In genomic region chr22:22696104-22696503, GRCh38 we compare ENCODE assay signal across 39 cellular contexts. TPM values are rescaled to one million over a fixed set of nuclear protein-coding genes. Genes with fewer than 3 reads are reported as not detected.
"Had no signal": no experiment of that assay in that cellular context is flagged by ENCODE, and none has a peak within 500 bp of the region (broad histone marks: within the 10 kb centered on the region; RNA-seq: fewer than 3 reads in every experiment).

No MANE protein-coding gene starts in this region.

- H3K27ac Mint-ChIP-seq: activated CD4-positive, alpha-beta memory T cell treated with anti-CD3 and anti-CD28 coated beads for 36 hours; activated CD4-positive, alpha-beta T cell treated with anti-CD3 and anti-CD28 coated beads for 36 hours; activated CD4-positive, alpha-beta T cell treated with anti-CD3 and anti-CD28 coated beads, Interleukin-2, amount 10 ng/mL, durations not matched to agents 24 days and 14 days; activated CD8-positive, alpha-beta memory T cell treated with anti-CD3 and anti-CD28 coated beads, Interleukin-2, amount 10 ng/mL, durations not matched to agents 7 days and 5 days; activated CD8-positive, alpha-beta T cell treated with anti-CD3 and anti-CD28 coated beads, Interleukin-2, amount 10 ng/mL, durations not matched to agents 7 days and 5 days; activated naive CD4-positive, alpha-beta T cell treated with anti-CD3 and anti-CD28 coated beads for 36 hours; activated naive CD4-positive, alpha-beta T cell treated with anti-CD3 and anti-CD28 coated beads, Interleukin-2, amount 50 U/mL, for 24 hours; activated naive CD8-positive, alpha-beta T cell treated with anti-CD3 and anti-CD28 coated beads for 36 hours; activated naive CD8-positive, alpha-beta T cell treated with anti-CD3 and anti-CD28 coated beads, Interleukin-2, amount 50 U/mL, for 24 hours; T-helper 17 cell; T-helper 2 cell treated with Interferon-gamma antibody and Interleukin-4, amounts not matched to agents 5 μg/mL and 100 μg/mL, for 36 hours had no signal

- H3K36me3 ChIP-seq: adrenal gland, colonic mucosa, esophagus squamous epithelium, gastroesophageal sphincter, heart right ventricle, WERI-Rb-1 had no signal

- DNase-seq: activated CD4-positive, alpha-beta memory T cell treated with anti-CD3 and anti-CD28 coated beads for 36 hours; activated CD4-positive, alpha-beta T cell treated with anti-CD3 and anti-CD28 coated beads for 36 hours; activated CD4-positive, alpha-beta T cell treated with anti-CD3 and anti-CD28 coated beads, Interleukin-2, amount 10 ng/mL, durations not matched to agents 24 days and 14 days; activated CD4-positive, CD25-positive, alpha-beta regulatory T cell; activated CD4-positive, CD25-positive, alpha-beta regulatory T cell treated with anti-CD3 and anti-CD28 coated beads, Interleukin-2, amount 50 U/mL, for 72 hours; activated CD8-positive, alpha-beta memory T cell treated with anti-CD3 and anti-CD28 coated beads, Interleukin-2, amount 10 ng/mL, durations not matched to agents 7 days and 5 days; activated CD8-positive, alpha-beta memory T cell treated with anti-CD3 and anti-CD28 coated beads, Interleukin-2, amount 50 U/mL, for 4 hours; activated CD8-positive, alpha-beta T cell treated with anti-CD3 and anti-CD28 coated beads, Interleukin-2, amount 10 ng/mL, durations not matched to agents 7 days and 5 days; activated naive CD4-positive, alpha-beta T cell treated with anti-CD3 and anti-CD28 coated beads for 36 hours; activated naive CD8-positive, alpha-beta T cell treated with anti-CD3 and anti-CD28 coated beads for 36 hours; activated naive CD8-positive, alpha-beta T cell treated with anti-CD3 and anti-CD28 coated beads, Interleukin-2, amount 50 U/mL, for 24 hours; activated T-cell treated with anti-CD3 and anti-CD28 coated beads, Interleukin-2, amount 50 U/mL, for 1 hour; activated T-cell treated with anti-CD3 and anti-CD28 coated beads, Interleukin-2, amount 50 U/mL, for 48 hours; amygdala; aorta; body of pancreas; caudate nucleus; colonic mucosa; effector CD8-positive, alpha-beta T cell; esophagus squamous epithelium; foreskin melanocyte; heart right ventricle; T-helper 1 cell; T-helper 17 cell; T1000; WERI-Rb-1 had no signal

- H3K9me3 Mint-ChIP-seq: activated CD4-positive, alpha-beta memory T cell treated with anti-CD3 and anti-CD28 coated beads for 36 hours; activated CD4-positive, alpha-beta T cell treated with anti-CD3 and anti-CD28 coated beads, Interleukin-2, amount 10 ng/mL, durations not matched to agents 24 days and 14 days; activated naive CD4-positive, alpha-beta T cell treated with anti-CD3 and anti-CD28 coated beads for 36 hours; activated naive CD4-positive, alpha-beta T cell treated with anti-CD3 and anti-CD28 coated beads, Interleukin-2, amount 50 U/mL, for 24 hours; activated naive CD8-positive, alpha-beta T cell treated with anti-CD3 and anti-CD28 coated beads for 36 hours; activated naive CD8-positive, alpha-beta T cell treated with anti-CD3 and anti-CD28 coated beads, Interleukin-2, amount 50 U/mL, for 24 hours; T-helper 2 cell treated with Interferon-gamma antibody and Interleukin-4, amounts not matched to agents 5 μg/mL and 100 μg/mL, for 36 hours had no signal

- ATAC-seq: activated CD4-positive, alpha-beta T cell treated with anti-CD3 and anti-CD28 coated beads for 36 hours; activated CD8-positive, alpha-beta memory T cell treated with anti-CD3 and anti-CD28 coated beads, Interleukin-2, amount 10 ng/mL, durations not matched to agents 7 days and 5 days; activated CD8-positive, alpha-beta T cell treated with anti-CD3 and anti-CD28 coated beads, Interleukin-2, amount 10 ng/mL, durations not matched to agents 7 days and 5 days; activated naive CD8-positive, alpha-beta T cell treated with anti-CD3 and anti-CD28 coated beads, Interleukin-2, amount 50 U/mL, for 24 hours; body of pancreas; gastroesophageal sphincter; heart right ventricle; T-helper 17 cell had no signal

- H3K36me3 Mint-ChIP-seq: activated CD4-positive, alpha-beta memory T cell treated with anti-CD3 and anti-CD28 coated beads for 36 hours; activated CD8-positive, alpha-beta memory T cell treated with anti-CD3 and anti-CD28 coated beads, Interleukin-2, amount 10 ng/mL, durations not matched to agents 7 days and 5 days; activated naive CD4-positive, alpha-beta T cell treated with anti-CD3 and anti-CD28 coated beads, Interleukin-2, amount 50 U/mL, for 24 hours; activated naive CD8-positive, alpha-beta T cell treated with anti-CD3 and anti-CD28 coated beads for 36 hours had no signal

- FAIRE-seq: endometrium, endothelial cell of umbilical vein had no signal

- H3K27me3 ChIP-seq: adrenal gland, body of pancreas, colonic mucosa had no signal

- H3K4me1 ChIP-seq: adrenal gland, gastroesophageal sphincter had no signal

- H3K27ac ChIP-seq: adrenal gland, colonic mucosa, epithelial cell of prostate, esophagus squamous epithelium, gastroesophageal sphincter, heart right ventricle, WERI-Rb-1 had no signal

- H3K4me1 Mint-ChIP-seq: activated CD4-positive, alpha-beta T cell treated with anti-CD3 and anti-CD28 coated beads for 36 hours; activated CD4-positive, alpha-beta T cell treated with anti-CD3 and anti-CD28 coated beads, Interleukin-2, amount 10 ng/mL, durations not matched to agents 24 days and 14 days; activated CD8-positive, alpha-beta memory T cell treated with anti-CD3 and anti-CD28 coated beads, Interleukin-2, amount 10 ng/mL, durations not matched to agents 7 days and 5 days; activated naive CD4-positive, alpha-beta T cell treated with anti-CD3 and anti-CD28 coated beads, Interleukin-2, amount 50 U/mL, for 24 hours; activated naive CD8-positive, alpha-beta T cell treated with anti-CD3 and anti-CD28 coated beads for 36 hours had no signal

- H3K27me3 Mint-ChIP-seq: activated CD4-positive, alpha-beta memory T cell treated with anti-CD3 and anti-CD28 coated beads for 36 hours; activated CD4-positive, alpha-beta T cell treated with anti-CD3 and anti-CD28 coated beads for 36 hours; activated naive CD4-positive, alpha-beta T cell treated with anti-CD3 and anti-CD28 coated beads, Interleukin-2, amount 50 U/mL, for 24 hours; activated naive CD8-positive, alpha-beta T cell treated with anti-CD3 and anti-CD28 coated beads for 36 hours; activated naive CD8-positive, alpha-beta T cell treated with anti-CD3 and anti-CD28 coated beads, Interleukin-2, amount 50 U/mL, for 24 hours had no signal

- H3K4me3 ChIP-seq: adrenal gland, body of pancreas, colonic mucosa, esophagus squamous epithelium, gastroesophageal sphincter, heart right ventricle had no signal

- H3K4me3 Mint-ChIP-seq: activated CD4-positive, alpha-beta memory T cell treated with anti-CD3 and anti-CD28 coated beads for 36 hours; activated CD4-positive, alpha-beta T cell treated with anti-CD3 and anti-CD28 coated beads for 36 hours; activated CD4-positive, alpha-beta T cell treated with anti-CD3 and anti-CD28 coated beads, Interleukin-2, amount 10 ng/mL, durations not matched to agents 24 days and 14 days; activated CD8-positive, alpha-beta memory T cell treated with anti-CD3 and anti-CD28 coated beads, Interleukin-2, amount 10 ng/mL, durations not matched to agents 7 days and 5 days; activated CD8-positive, alpha-beta T cell treated with anti-CD3 and anti-CD28 coated beads, Interleukin-2, amount 10 ng/mL, durations not matched to agents 7 days and 5 days; activated naive CD4-positive, alpha-beta T cell treated with anti-CD3 and anti-CD28 coated beads for 36 hours; activated naive CD4-positive, alpha-beta T cell treated with anti-CD3 and anti-CD28 coated beads, Interleukin-2, amount 50 U/mL, for 24 hours; activated naive CD8-positive, alpha-beta T cell treated with anti-CD3 and anti-CD28 coated beads for 36 hours; activated naive CD8-positive, alpha-beta T cell treated with anti-CD3 and anti-CD28 coated beads, Interleukin-2, amount 50 U/mL, for 24 hours; T-helper 17 cell; T-helper 2 cell treated with Interferon-gamma antibody and Interleukin-4, amounts not matched to agents 5 μg/mL and 100 μg/mL, for 36 hours had no signal

- H3K9me3 ChIP-seq: adrenal gland, body of pancreas, colonic mucosa, esophagus squamous epithelium, gastroesophageal sphincter, heart right ventricle had no signal

RNA-seq across cellular contexts. Expression of gene GGTLC2, which starts 51.7 kb away (rescaled TPM):
- total RNA-seq: activated CD4-positive, alpha-beta memory T cell treated with anti-CD3 and anti-CD28 coated beads for 36 hours; activated CD4-positive, alpha-beta T cell treated with anti-CD3 and anti-CD28 coated beads for 36 hours; activated CD4-positive, alpha-beta T cell treated with anti-CD3 and anti-CD28 coated beads, Interleukin-2, amount 10 ng/mL, durations not matched to agents 24 days and 14 days; activated CD8-positive, alpha-beta memory T cell treated with anti-CD3 and anti-CD28 coated beads for 36 hours; activated CD8-positive, alpha-beta memory T cell treated with anti-CD3 and anti-CD28 coated beads, Interleukin-2, amount 10 ng/mL, durations not matched to agents 7 days and 5 days; activated CD8-positive, alpha-beta T cell treated with anti-CD3 and anti-CD28 coated beads, Interleukin-2, amount 10 ng/mL, durations not matched to agents 7 days and 5 days; activated naive CD4-positive, alpha-beta T cell treated with anti-CD3 and anti-CD28 coated beads for 36 hours; activated naive CD8-positive, alpha-beta T cell treated with anti-CD3 and anti-CD28 coated beads for 36 hours; adrenal gland; aorta; body of pancreas; colonic mucosa; dermis microvascular lymphatic vessel endothelial cell; endothelial cell of umbilical vein; esophagus squamous epithelium; fibroblast of lung; fibroblast of villous mesenchyme; gastroesophageal sphincter; glomerular endothelial cell; heart right ventricle; T-helper 17 cell had no signal
- polyA plus RNA-seq: adrenal gland, aorta, endothelial cell of umbilical vein, esophagus, fibroblast of lung, heart right ventricle had no signal
